ENCODE assay signal across 33 cellular contexts in the genomic region with DNA sequence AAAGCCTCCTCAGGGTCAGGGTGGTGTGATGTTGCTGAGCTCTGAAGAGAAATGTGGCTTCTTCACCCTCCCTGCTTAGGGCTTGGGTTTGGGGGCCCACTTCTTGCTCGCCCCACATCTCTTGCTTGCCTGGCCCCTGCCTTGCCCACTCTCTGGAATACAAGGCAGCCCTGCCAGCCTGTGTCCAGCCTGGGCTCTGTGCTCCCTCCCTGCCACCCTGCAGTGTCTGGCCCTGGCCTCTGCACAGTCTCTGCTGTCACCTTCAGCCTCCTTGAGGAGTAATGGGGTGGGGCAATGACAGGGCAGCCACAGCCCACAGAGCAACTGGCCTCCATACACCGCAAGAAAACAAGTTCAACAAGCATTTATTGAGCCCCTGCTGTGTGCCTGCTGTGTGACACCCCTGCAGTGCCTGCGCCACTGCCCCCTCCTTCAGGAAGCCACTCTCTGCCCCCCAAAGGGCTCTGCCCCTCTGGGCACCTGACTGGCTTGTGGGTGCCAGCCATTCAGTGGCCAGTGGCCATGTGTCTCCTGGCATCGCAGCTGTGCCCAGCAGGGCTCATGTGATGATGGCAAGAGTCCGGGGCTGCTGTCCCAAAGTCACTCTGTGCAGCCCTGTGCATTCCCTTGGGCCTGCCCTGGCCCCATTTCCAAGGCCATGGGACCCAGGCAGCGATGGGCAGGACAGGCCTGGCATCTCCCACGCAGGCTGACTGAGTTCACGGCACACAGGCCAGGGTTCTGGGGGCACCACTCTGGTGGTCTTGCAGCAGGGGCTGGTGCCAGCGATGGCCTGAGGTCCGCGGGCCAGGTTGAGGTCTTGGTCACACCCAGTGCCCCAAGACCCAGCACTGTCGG.
"Had no signal": no experiment of that assay in that cellular context is flagged by ENCODE, and none has a peak within 500 bp of the region (broad histone marks: within the 10 kb centered on the region; RNA-seq: fewer than 3 reads in every experiment).

No MANE protein-coding gene starts in this region.

- H3K4me3 ChIP-seq: cardiac muscle cell, coronary artery, esophagus muscularis mucosa, heart left ventricle, lung, pancreas, prostate gland, sigmoid colon, suprapubic skin, transverse colon had no signal

- DNase-seq: activated CD4-positive, alpha-beta T cell treated with anti-CD3 and anti-CD28 coated beads for 4 hours; activated CD4-positive, alpha-beta T cell treated with anti-CD3 and anti-CD28 coated beads, Interleukin-2, amount 50 U/mL, for 4 hours; activated effector memory CD4-positive, alpha-beta T cell treated with Interleukin-2 at 50 U/mL for 16 hours; activated naive CD4-positive, alpha-beta T cell treated with Interleukin-2 at 50 U/mL for 16 hours; activated T-cell treated with anti-CD3 and anti-CD28 coated beads for 4 hours; activated T-cell treated with anti-CD3 and anti-CD28 coated beads, Interleukin-2, amount 50 U/mL, for 72 hours; cerebellar nuclear complex; endodermal cell; foreskin keratinocyte; immature natural killer cell; mesendoderm; nephron progenitor cell; retina; sigmoid colon; small intestine; stimulated activated CD4-positive, alpha-beta T cell treated with anti-CD3 and anti-CD28 coated beads, Interleukin-4, amount 100 ng/mL, for 24 hours; stimulated activated naive CD4-positive, alpha-beta T cell; SW 1271; T-helper 9 cell; transverse colon had no signal

- H3K4me1 ChIP-seq: esophagus muscularis mucosa, foreskin keratinocyte, pancreas, prostate gland, sigmoid colon, transverse colon had no signal

- H3K9me3 ChIP-seq: esophagus muscularis mucosa, pancreas, prostate gland, sigmoid colon, suprapubic skin, transverse colon had no signal

- H3K36me3 Mint-ChIP-seq: activated naive CD8-positive, alpha-beta T cell; brain; immature natural killer cell had no signal

- H3K4me1 Mint-ChIP-seq: brain, endodermal cell, immature natural killer cell had no signal

- ATAC-seq: activated T-cell treated with anti-CD3 and anti-CD28 coated beads, Interleukin-2, amount 50 U/mL, for 72 hours; foreskin keratinocyte; pancreas had no signal

- H3K4me3 Mint-ChIP-seq: activated naive CD8-positive, alpha-beta T cell; activated T-cell treated with anti-CD3 and anti-CD28 coated beads, Interleukin-2, amount 50 U/mL, for 72 hours; brain; endodermal cell; immature natural killer cell; nephron progenitor cell; T-helper 1 cell treated with Interleukin-12 subunit alpha and Interleukin-12 subunit beta and Interleukin-4 antibody, amounts not matched to agents 30 μg/mL and 1 μg/mL, for 36 hours had no signal

- H3K27ac Mint-ChIP-seq: activated naive CD8-positive, alpha-beta T cell; activated T-cell treated with anti-CD3 and anti-CD28 coated beads, Interleukin-2, amount 50 U/mL, for 72 hours; brain; endodermal cell; immature natural killer cell; T-helper 1 cell treated with Interleukin-12 subunit alpha and Interleukin-12 subunit beta and Interleukin-4 antibody, amounts not matched to agents 30 μg/mL and 1 μg/mL, for 36 hours had no signal

- H3K27ac ChIP-seq: cardiac muscle cell, esophagus muscularis mucosa, foreskin keratinocyte, heart left ventricle, pancreas, prostate gland, sigmoid colon, suprapubic skin, transverse colon, VCaP had no signal

- FAIRE-seq: pancreas, small intestine, TTC549 had no signal

- H3K9me3 Mint-ChIP-seq: activated T-cell treated with anti-CD3 and anti-CD28 coated beads, Interleukin-2, amount 50 U/mL, for 72 hours; endodermal cell; immature natural killer cell; nephron progenitor cell; T-helper 1 cell treated with Interleukin-12 subunit alpha and Interleukin-12 subunit beta and Interleukin-4 antibody, amounts not matched to agents 30 μg/mL and 1 μg/mL, for 36 hours had no signal

- H3K36me3 ChIP-seq: cardiac muscle cell, esophagus muscularis mucosa, heart left ventricle, pancreas, prostate gland, sigmoid colon, suprapubic skin, transverse colon had no signal

- H3K27me3 ChIP-seq: cardiac muscle cell, foreskin keratinocyte, heart left ventricle, pancreas, suprapubic skin, transverse colon had no signal
